ENCODE assay signal across 8 cellular contexts in the genomic region with DNA sequence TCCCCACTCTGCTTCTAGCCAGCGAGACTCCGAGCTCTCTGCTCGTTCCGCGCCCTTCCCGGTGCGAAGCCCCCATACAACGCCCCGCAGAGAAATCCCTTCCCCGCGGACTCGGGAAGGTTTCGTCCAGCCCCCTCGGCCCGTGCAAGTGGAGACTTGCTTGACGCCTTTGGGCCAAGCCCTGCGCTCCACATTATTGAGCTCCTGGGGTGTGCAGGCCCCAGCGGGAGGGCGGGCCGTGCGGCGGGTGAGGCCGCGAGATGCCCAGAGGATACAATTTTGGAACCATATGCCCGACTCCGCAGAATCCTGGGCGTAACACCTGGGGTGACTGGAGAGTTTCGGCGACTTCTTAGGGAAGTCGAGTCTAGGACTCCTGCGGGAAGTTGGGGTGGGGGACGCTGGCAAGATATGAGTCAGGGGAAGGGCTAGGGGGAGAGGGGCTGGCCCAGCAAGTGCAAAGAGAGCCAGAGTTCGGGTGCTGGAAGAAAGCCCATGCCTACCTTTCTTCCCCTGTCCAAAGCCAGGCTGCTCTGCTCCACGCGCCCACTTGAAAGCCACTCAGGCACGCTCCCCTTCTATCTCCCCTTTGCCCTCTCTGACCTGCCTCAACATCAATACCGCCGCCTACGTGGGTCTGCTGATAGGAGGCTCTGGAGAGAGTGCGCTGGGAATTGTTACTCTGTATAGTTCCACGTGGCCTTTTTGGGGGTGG. TPM values are rescaled to one million over a fixed set of nuclear protein-coding genes. Genes with fewer than 3 reads are reported as not detected.
DNase-seq lines count a peak whose midpoint lies in the region; ATAC-seq and FAIRE-seq lines count a peak whose summit lies in the region.

No MANE protein-coding gene starts in this region.

- H3K36me3 Mint-ChIP-seq in activated naive CD4-positive, alpha-beta T cell treated with anti-CD3 and anti-CD28 coated beads, Interleukin-2, amount 50 U/mL, for 24 hours = no peaks in the 10 kb centered on the region
- peaks cover 0 to 4% of the 10 kb centered on the region in 2 donors for H3K36me3 Mint-ChIP-seq in activated naive CD4-positive, alpha-beta T cell treated with anti-CD3 and anti-CD28 coated beads, Interleukin-2, amount 50 U/mL, for 72 hours
- H3K36me3 Mint-ChIP-seq in activated CD4-positive, alpha-beta memory T cell treated with anti-CD3 and anti-CD28 coated beads, Interleukin-2, amount 10 ng/mL, durations not matched to agents 7 days and 5 days (ENCODE audit: low read depth) = peaks cover 13% of the 10 kb centered on the region
- H3K36me3 Mint-ChIP-seq in immature natural killer cell = no peaks in the 10 kb centered on the region

- no peak for ATAC-seq in activated naive CD4-positive, alpha-beta T cell treated with anti-CD3 and anti-CD28 coated beads, Interleukin-2, amount 50 U/mL, for 72 hours
- ATAC-seq in GM19324 (IDR thresholded peaks at IDR 0.05; ENCODE audit: low FRiP score, unreplicated experiment) = no peak

- CTCF ChIA-PET in activated CD4-positive, alpha-beta memory T cell treated with anti-CD3 and anti-CD28 coated beads, Interleukin-2, amount 10 ng/mL, durations not matched to agents 7 days and 5 days (lab: Charles Lee) = interaction anchor here (1.4 kb wide), 1 partner anchor 30 kb away, joined by 4 read pairs; no protein-coding TSS in a partner anchor

- no peaks in the 10 kb centered on the region for H3K27me3 Mint-ChIP-seq in activated naive CD4-positive, alpha-beta T cell treated with anti-CD3 and anti-CD28 coated beads, Interleukin-2, amount 50 U/mL, for 24 hours
- H3K27me3 Mint-ChIP-seq in activated CD4-positive, alpha-beta memory T cell treated with anti-CD3 and anti-CD28 coated beads, Interleukin-2, amount 10 ng/mL, durations not matched to agents 7 days and 5 days = no peaks in the 10 kb centered on the region
- peaks cover 0 to 6% (median 1%) of the 10 kb centered on the region in 3 donors for H3K27me3 Mint-ChIP-seq in immature natural killer cell (ENCODE audit: low read depth in 3 of 3)

- no peak for FAIRE-seq in urothelium cell line (lab: Jason Lieb, UNC)

- H3K4me1 Mint-ChIP-seq in activated naive CD4-positive, alpha-beta T cell treated with anti-CD3 and anti-CD28 coated beads, Interleukin-2, amount 50 U/mL, for 24 hours = peaks cover 28% of the 10 kb centered on the region
- H3K4me1 Mint-ChIP-seq in activated CD4-positive, alpha-beta memory T cell treated with anti-CD3 and anti-CD28 coated beads, Interleukin-2, amount 10 ng/mL, durations not matched to agents 7 days and 5 days = peaks cover 43% of the 10 kb centered on the region
- peaks cover 28% of the 10 kb centered on the region in 2 donors for H3K4me1 Mint-ChIP-seq in immature natural killer cell

- POLR2A ChIA-PET in activated CD4-positive, alpha-beta memory T cell treated with anti-CD3 and anti-CD28 coated beads, Interleukin-2, amount 10 ng/mL, durations not matched to agents 7 days and 5 days (lab: Charles Lee) = interaction anchor here (0.8 to 5.4 kb wide), 3 partner anchors 26 to 60 kb away, joined by 3 to 59 read pairs (median 17); partner anchors contain the start of gene RAB33A

- DNase-seq in activated naive CD4-positive, alpha-beta T cell treated with anti-CD3 and anti-CD28 coated beads, Interleukin-2, amount 50 U/mL, for 72 hours (ENCODE audit: low spot score in 2 of 2) = no peak
- DNase-seq in activated CD4-positive, alpha-beta memory T cell treated with anti-CD3 and anti-CD28 coated beads, Interleukin-2, amount 10 ng/mL, durations not matched to agents 7 days and 5 days = no peak
- DNase-seq in immature natural killer cell (no peak), urothelium cell line (ENCODE audit: low spot score) (peak; percentile 5), NCI-H2171 (lab: John Stamatoyannopoulos, UW) (no peak), NCI-H345 (lab: John Stamatoyannopoulos, UW) (no peak)

- no peak overlapping the region for H3K27ac Mint-ChIP-seq in activated naive CD4-positive, alpha-beta T cell treated with anti-CD3 and anti-CD28 coated beads, Interleukin-2, amount 50 U/mL, for 24 hours
- no peak overlapping the region for H3K27ac Mint-ChIP-seq in activated naive CD4-positive, alpha-beta T cell treated with anti-CD3 and anti-CD28 coated beads, Interleukin-2, amount 50 U/mL, for 72 hours
- H3K27ac Mint-ChIP-seq in activated CD4-positive, alpha-beta memory T cell treated with anti-CD3 and anti-CD28 coated beads, Interleukin-2, amount 10 ng/mL, durations not matched to agents 7 days and 5 days = peak overlapping the region; percentile 6
- H3K27ac Mint-ChIP-seq in immature natural killer cell = peak overlapping the region in 4 of 6 donors; percentile 34 to 74 (median 60)

- peak overlapping the region; percentile 68 for H3K4me3 Mint-ChIP-seq in activated naive CD4-positive, alpha-beta T cell treated with anti-CD3 and anti-CD28 coated beads, Interleukin-2, amount 50 U/mL, for 24 hours
- H3K4me3 Mint-ChIP-seq in activated CD4-positive, alpha-beta memory T cell treated with anti-CD3 and anti-CD28 coated beads, Interleukin-2, amount 10 ng/mL, durations not matched to agents 7 days and 5 days = peak overlapping the region; percentile 62
- peak overlapping the region; percentile 48 to 76 (median 65) for H3K4me3 Mint-ChIP-seq in immature natural killer cell

- no peaks in the 10 kb centered on the region for H3K9me3 Mint-ChIP-seq in activated naive CD4-positive, alpha-beta T cell treated with anti-CD3 and anti-CD28 coated beads, Interleukin-2, amount 50 U/mL, for 24 hours
- no peaks in the 10 kb centered on the region for H3K9me3 Mint-ChIP-seq in activated naive CD4-positive, alpha-beta T cell treated with anti-CD3 and anti-CD28 coated beads, Interleukin-2, amount 50 U/mL, for 72 hours
- no peaks in the 10 kb centered on the region for H3K9me3 Mint-ChIP-seq in activated CD4-positive, alpha-beta memory T cell treated with anti-CD3 and anti-CD28 coated beads, Interleukin-2, amount 10 ng/mL, durations not matched to agents 7 days and 5 days
- H3K9me3 Mint-ChIP-seq in immature natural killer cell = no peaks in the 10 kb centered on the region

RNA-seq across cellular contexts. Expression of gene ELF4, which starts 1.1 kb away (rescaled TPM):
- total RNA-seq in activated naive CD4-positive, alpha-beta T cell treated with anti-CD3 and anti-CD28 coated beads, Interleukin-2, amount 50 U/mL, for 72 hours = 10 to 100 TPM; 21.6 to 25.4 TPM
- 10 to 100 TPM; 48.0 to 48.7 TPM for total RNA-seq in activated CD4-positive, alpha-beta memory T cell treated with anti-CD3 and anti-CD28 coated beads, Interleukin-2, amount 10 ng/mL, durations not matched to agents 7 days and 5 days
- polyA plus RNA-seq in immature natural killer cell = 10 to 100 TPM; 12.3 to 44.9 (median 14.7) TPM

RNA-seq across cellular contexts. Expression of gene AIFM1, which starts 54.3 kb away (rescaled TPM):
- total RNA-seq in activated naive CD4-positive, alpha-beta T cell treated with anti-CD3 and anti-CD28 coated beads, Interleukin-2, amount 50 U/mL, for 72 hours = 10 to 100 TPM; 57.9 to 66.5 TPM
- total RNA-seq in activated CD4-positive, alpha-beta memory T cell treated with anti-CD3 and anti-CD28 coated beads, Interleukin-2, amount 10 ng/mL, durations not matched to agents 7 days and 5 days = 10 to 100 TPM; 41.2 to 41.8 TPM
- 10 to 100 TPM; 20.1 to 31.0 (median 29.0) TPM for polyA plus RNA-seq in immature natural killer cell

Comparison
In these comparisons a context has a peak if more than half of its experiments do, and no peak if none do; other contexts are left out.
1. H3K27ac Mint-ChIP-seq: peak in activated CD4-positive, alpha-beta memory T cell treated with anti-CD3 and anti-CD28 coated beads, Interleukin-2, amount 10 ng/mL, durations not matched to agents 7 days and 5 days (single experiment) and immature natural killer cell (4 of 6); none in activated naive CD4-positive, alpha-beta T cell treated with anti-CD3 and anti-CD28 coated beads, Interleukin-2, amount 50 U/mL, for 24 hours (single experiment) and activated naive CD4-positive, alpha-beta T cell treated with anti-CD3 and anti-CD28 coated beads, Interleukin-2, amount 50 U/mL, for 72 hours (0 of 2).
2. Peak in every context shown above with its lines, with median percentiles within 50 percentile points of each other: H3K4me3 Mint-ChIP-seq.